ENCODE assay signal across 14 cellular contexts in the genomic region with DNA sequence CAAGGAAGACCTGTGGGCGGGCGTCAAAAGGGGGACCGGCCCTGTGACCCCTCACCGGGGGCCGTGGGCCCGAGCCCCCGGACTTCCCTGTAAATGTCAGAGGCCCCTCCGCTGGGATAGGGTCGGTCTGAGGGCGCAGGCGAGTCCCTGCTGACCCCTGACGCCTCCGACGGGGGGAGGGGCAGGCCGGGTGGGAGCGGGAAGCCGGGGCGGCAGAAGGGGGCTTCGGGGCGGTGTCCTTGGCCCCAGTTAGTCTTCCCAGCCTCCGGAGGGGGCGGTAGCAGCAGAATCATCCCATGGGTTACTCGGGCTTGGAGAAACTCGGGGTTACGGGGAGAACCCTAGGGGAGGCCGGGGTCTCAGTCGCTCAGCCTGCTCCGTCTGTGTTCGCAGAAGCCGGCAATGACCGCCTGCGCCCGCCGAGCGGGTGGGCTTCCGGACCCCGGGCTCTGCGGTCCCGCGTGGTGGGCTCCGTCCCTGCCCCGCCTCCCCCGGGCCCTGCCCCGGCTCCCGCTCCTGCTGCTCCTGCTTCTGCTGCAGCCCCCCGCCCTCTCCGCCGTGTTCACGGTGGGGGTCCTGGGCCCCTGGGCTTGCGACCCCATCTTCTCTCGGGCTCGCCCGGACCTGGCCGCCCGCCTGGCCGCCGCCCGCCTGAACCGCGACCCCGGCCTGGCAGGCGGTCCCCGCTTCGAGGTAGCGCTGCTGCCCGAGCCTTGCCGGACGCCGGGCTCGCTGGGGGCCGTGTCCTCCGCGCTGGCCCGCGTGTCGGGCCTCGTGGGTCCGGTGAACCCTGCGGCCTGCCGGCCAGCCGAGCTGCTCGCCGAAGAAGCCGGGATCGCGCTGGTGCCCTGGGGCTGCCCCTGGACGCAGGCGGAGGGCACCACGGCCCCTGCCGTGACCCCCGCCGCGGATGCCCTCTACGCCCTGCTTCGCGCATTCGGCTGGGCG. TPM values are rescaled to one million over a fixed set of nuclear protein-coding genes. Genes with fewer than 3 reads are reported as not detected.
DNase-seq lines count a peak whose midpoint lies in the region; ATAC-seq, FAIRE-seq and TF ChIP-seq lines count a peak whose summit lies in the region.
"Had no signal": no experiment of that assay in that cellular context is flagged by ENCODE, and none has a peak within 500 bp of the region (broad histone marks: within the 10 kb centered on the region; RNA-seq: fewer than 3 reads in every experiment).

No MANE protein-coding gene starts in this region.

- no peaks in the 10 kb centered on the region for H3K9me3 Mint-ChIP-seq in activated CD4-positive, alpha-beta T cell treated with anti-CD3 and anti-CD28 coated beads for 36 hours (ENCODE audit: low read depth)

- H3K4me3 ChIP-seq in OCI-LY7 (ENCODE audit: low read depth, low read length, poor library complexity, severe bottlenecking) (no peak overlapping the region), pancreas (peak overlapping the region in 1 of 4 donors; percentile 18)

- FAIRE-seq in pancreas (lab: Jason Lieb, UNC), result no peak
- FAIRE-seq: frontal cortex had no signal

- H3K79me2 ChIP-seq in OCI-LY7 (ENCODE audit: insufficient read depth, low read depth, low read length), result no peaks in the 10 kb centered on the region

- DNase-seq in AG20443 (ENCODE audit: low spot score) (peak; percentile 56), OCI-LY7 (ENCODE audit: low spot score) (no peak), left ventricle myocardium superior (no peak), pancreas (peak in 1 of 6 donors; percentile 72)
- no peak for DNase-seq in stimulated activated CD4-positive, alpha-beta T cell treated with anti-CD3 and anti-CD28 coated beads, Interleukin-1b, Interleukin-23, amount 100 ng/mL, for 48 hours
- DNase-seq in activated CD4-positive, alpha-beta T cell treated with anti-CD3 and anti-CD28 coated beads for 36 hours, result no peak
- DNase-seq in NK-92 treated with Interleukin-12 subunit alpha and Interleukin-12 subunit beta, amount 100 ng/mL, for 24 hours (lab: John Stamatoyannopoulos, UW), result no peak
- DNase-seq in activated CD4-positive, alpha-beta T cell treated with anti-CD3 and anti-CD28 coated beads, Interleukin-2, amount 50 U/mL, for 1 hour, result no peak
- DNase-seq: activated naive CD4-positive, alpha-beta T cell treated with Interleukin-2 at 50 U/mL for 16 hours; KG1; NCI-H2081 treated with DMSO at 0.1 percent for 48 hours had no signal

- intact Hi-C loops in OCI-LY7 (cut with micrococcal nuclease; ENCODE audit: unreplicated experiment) (no loop called here), left ventricle myocardium superior (cut with micrococcal nuclease) (no loop called here), pancreas (cut with DNase I) (loop anchor here in 1 of 3 donors (10.0 kb wide), 1 partner anchor 52 kb away; no protein-coding TSS in a partner anchor)
- intact Hi-C loops in activated CD4-positive, alpha-beta T cell treated with anti-CD3 and anti-CD28 coated beads for 36 hours (cut with DNase I, micrococcal nuclease), result no loop called here

- H3K9me3 ChIP-seq in OCI-LY7 (ENCODE audit: low read length), result no peaks in the 10 kb centered on the region
- H3K9me3 ChIP-seq in pancreas, result no peaks in the 10 kb centered on the region

- POLR2A ChIA-PET in OCI-LY7 (lab: Charles Lee), result interaction anchor here (1.2 kb wide), 1 partner anchor 10 kb away, joined by 3 read pairs; no protein-coding TSS in a partner anchor
- POLR2A ChIA-PET in activated CD4-positive, alpha-beta T cell treated with anti-CD3 and anti-CD28 coated beads for 36 hours (lab: Charles Lee), result no interaction called here

- H3K4me1 ChIP-seq in OCI-LY7 (ENCODE audit: insufficient read depth, low read length, poor library complexity, severe bottlenecking) (peaks cover 8% of the 10 kb centered on the region), pancreas (peaks cover 0 to 6% (median 0%) of the 10 kb centered on the region in 3 donors)

- peaks cover 0 to 5% (median 2%) of the 10 kb centered on the region in 4 donors for H3K27me3 ChIP-seq in pancreas

- H3K4me2 ChIP-seq in OCI-LY7 (ENCODE audit: low read length), result peak overlapping the region; percentile 57

- H3K9me2 ChIP-seq in OCI-LY7 (ENCODE audit: insufficient read depth, low read length), result no peaks in the 10 kb centered on the region

- no peak overlapping the region for H3K27ac Mint-ChIP-seq in activated CD4-positive, alpha-beta T cell treated with anti-CD3 and anti-CD28 coated beads for 36 hours

- H4K20me1 ChIP-seq in OCI-LY7 (ENCODE audit: insufficient read depth, low read length), result no peaks in the 10 kb centered on the region

- TF ChIP-seq CTCF in OCI-LY7 (conservative IDR thresholded peaks at IDR 0.05; ENCODE audit: low read length) (no peak), pancreas (IDR thresholded peaks at IDR 0.05) (no peak)

- peak overlapping the region; percentile 44; the same call in 1 of the 2 replicates for H2AFZ ChIP-seq in OCI-LY7 (ENCODE audit: low read length)

- no peak overlapping the region for H3K27ac ChIP-seq in OCI-LY7 (ENCODE audit: low read depth, low read length, poor library complexity, severe bottlenecking)
- no peak overlapping the region for H3K27ac ChIP-seq in pancreas
- H3K27ac ChIP-seq: C4-2B, VCaP had no signal

- no TSS peak for BruUV-seq in OCI-LY7 (replicated peaks; lab: Mats Ljungman, UMichigan)

- ATAC-seq in left ventricle myocardium superior, result peak; percentile 45
- ATAC-seq in pancreas, result peak; percentile 24 to 56 (median 46)
- no peak for ATAC-seq in activated CD4-positive, alpha-beta T cell treated with anti-CD3 and anti-CD28 coated beads for 36 hours

- CTCF ChIA-PET in OCI-LY7 (lab: Charles Lee; ENCODE audit: unreplicated experiment), result no interaction called here
- CTCF ChIA-PET in activated CD4-positive, alpha-beta T cell treated with anti-CD3 and anti-CD28 coated beads for 36 hours (lab: Charles Lee), result interaction anchor here (0.6 to 2.8 kb wide), 7 partner anchors 13 to 116 kb away, joined by 3 to 32 read pairs (median 5); no protein-coding TSS in a partner anchor

- WGBS in pancreas, 2 donors, result 9 to 11% methylated on average over 79 to 98 of the region's 98 CpGs

- H3K36me3 ChIP-seq in OCI-LY7 (ENCODE audit: insufficient read depth, low read length), result no peaks in the 10 kb centered on the region
- H3K36me3 ChIP-seq in pancreas, result no peaks in the 10 kb centered on the region

- no peaks in the 10 kb centered on the region for H3K36me3 Mint-ChIP-seq in activated CD4-positive, alpha-beta T cell treated with anti-CD3 and anti-CD28 coated beads for 36 hours (ENCODE audit: low read depth)

- no peak overlapping the region for H3K4me3 Mint-ChIP-seq in activated CD4-positive, alpha-beta T cell treated with anti-CD3 and anti-CD28 coated beads for 36 hours

- peaks cover 6% of the 10 kb centered on the region for H3K4me1 Mint-ChIP-seq in activated CD4-positive, alpha-beta T cell treated with anti-CD3 and anti-CD28 coated beads for 36 hours

- peaks cover 38% of the 10 kb centered on the region for H3K27me3 Mint-ChIP-seq in activated CD4-positive, alpha-beta T cell treated with anti-CD3 and anti-CD28 coated beads for 36 hours

RNA-seq across cellular contexts. Expression of gene GUCY2D, which starts 0.5 kb away (rescaled TPM):
- not detected in 2 replicates for total RNA-seq in OCI-LY7 (2014; rRNA removed; shearing (Covaris generic))
- not detected in 2 replicates for total RNA-seq in OCI-LY7 (2022)
- total RNA-seq in left ventricle myocardium superior, result not detected
- under 1 TPM in 4 of 6 donors, not detected in 2; 0.22 to 0.47 (median 0.28) TPM for total RNA-seq in pancreas
- polyA plus RNA-seq in pancreas, result under 1 TPM; 0.02 to 0.04 TPM
- not detected for total RNA-seq in activated CD4-positive, alpha-beta T cell treated with anti-CD3 and anti-CD28 coated beads for 36 hours

RNA-seq across cellular contexts. Expression of gene ALOX15B, which starts 35.9 kb away (rescaled TPM):
- total RNA-seq in OCI-LY7 (2014; rRNA removed; shearing (Covaris generic)), result not detected in 2 replicates
- total RNA-seq in OCI-LY7 (2022) (not detected in 2 replicates), left ventricle myocardium superior (not detected), pancreas (1 to 10 TPM in 1 of 6 donors, under 1 TPM in 4, not detected in 1; 0.09 to 4.7 (median 0.37) TPM)
- polyA plus RNA-seq in pancreas, result under 1 TPM; 0.05 to 0.19 TPM
- under 1 TPM; 0.09 to 0.18 TPM for total RNA-seq in activated CD4-positive, alpha-beta T cell treated with anti-CD3 and anti-CD28 coated beads for 36 hours
